In the genomic region with DNA sequence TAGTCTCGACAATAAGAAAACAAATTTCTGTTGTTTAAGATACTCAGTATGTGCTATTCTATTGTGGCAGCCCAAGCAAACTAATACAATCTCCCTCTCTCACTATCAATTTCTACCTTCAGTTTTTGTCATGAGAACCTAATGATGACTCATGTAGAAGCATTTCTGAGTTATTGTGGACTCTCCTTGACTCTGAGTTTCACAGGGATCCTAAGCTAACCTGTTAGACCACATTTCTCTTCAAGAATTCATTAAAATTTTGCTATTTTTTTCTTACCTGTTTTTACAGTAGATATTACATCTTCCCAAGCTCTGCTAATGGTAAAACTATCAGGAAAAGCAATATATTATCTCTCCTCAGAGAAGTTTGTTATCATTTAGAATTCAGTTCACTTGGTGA, we compare ENCODE assay signal across 1 cellular context.
TF ChIP-seq lines count a peak whose summit lies in the region.

No MANE protein-coding gene starts in this region.

TF ChIP-seq in SK-N-SH treated with all-trans-retinoic acid at 6 μM for 48 hours, 23 proteins besides CTCF, POLR2A, EP300 and RAD21 (continued from another document):
- no peak for TF ChIP-seq PATZ1 (CRISPR knock-in tag; IDR thresholded peaks at IDR 0.05; ENCODE audit: borderline replicate concordance)
- no peak for TF ChIP-seq GLIS3 (CRISPR knock-in tag; IDR thresholded peaks at IDR 0.05)
